ENCODE assay signal across 8 cellular contexts in the genomic region with DNA sequence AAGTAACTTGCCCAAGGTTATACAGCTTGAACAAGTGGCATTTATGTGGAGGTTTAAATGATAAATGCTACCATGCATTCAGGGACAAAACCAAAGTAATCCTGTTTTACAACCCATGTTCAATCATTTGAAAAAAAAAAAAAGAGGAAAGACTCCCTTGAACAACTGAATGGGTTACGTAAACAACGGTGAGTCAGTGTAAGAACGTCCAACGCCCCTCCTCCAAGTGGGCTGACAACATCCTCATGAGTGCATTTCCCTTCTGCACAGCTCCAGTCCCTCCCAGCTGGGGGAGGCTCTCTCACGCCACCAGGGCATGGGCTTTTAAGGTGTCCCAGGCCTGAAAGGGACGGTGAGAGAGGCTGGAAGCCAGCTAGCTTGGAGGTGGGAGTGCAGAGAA.
DNase-seq lines count a peak whose midpoint lies in the region; ATAC-seq, FAIRE-seq and TF ChIP-seq lines count a peak whose summit lies in the region.

No MANE protein-coding gene starts in this region.

- TF ChIP-seq CTCF in astrocyte (IDR thresholded peaks at IDR 0.05; ENCODE audit: insufficient read depth, low read depth, low read length), result no peak

- ATAC-seq in GM19023 (IDR thresholded peaks at IDR 0.05; ENCODE audit: unreplicated experiment), result no peak

- peaks cover 17% of the 10 kb centered on the region for H3K4me1 ChIP-seq in astrocyte (ENCODE audit: insufficient read depth, low read length)

- FAIRE-seq in HTR-8/SVneo (lab: Jason Lieb, UNC) (no peak), astrocyte (lab: Jason Lieb, UNC) (peak; percentile 68)

- no peaks in the 10 kb centered on the region for H3K9me3 ChIP-seq in astrocyte (ENCODE audit: insufficient read depth, low read depth, low read length)

- no peak overlapping the region for H2AFZ ChIP-seq in astrocyte (ENCODE audit: low read depth, low read length)

- peaks cover 45% of the 10 kb centered on the region for H3K4me1 Mint-ChIP-seq in T-helper 1 cell treated with Interleukin-12 subunit alpha and Interleukin-12 subunit beta and Interleukin-4 antibody, amounts not matched to agents 30 μg/mL and 1 μg/mL, for 36 hours (ENCODE audit: low read depth)
- H3K4me1 Mint-ChIP-seq in astrocyte (ENCODE audit: low read depth, unreplicated experiment), result peaks cover 44% of the 10 kb centered on the region

- peak overlapping the region; percentile 55 for H3K4me2 ChIP-seq in astrocyte (ENCODE audit: low read length)

- H4K20me1 ChIP-seq in astrocyte (ENCODE audit: insufficient read depth, low read length), result peaks cover 3% of the 10 kb centered on the region

- peak overlapping the region; percentile 76 for H3K27ac ChIP-seq in astrocyte (ENCODE audit: low read depth, low read length)

- H3K36me3 ChIP-seq in astrocyte (ENCODE audit: insufficient read depth, low read length), result peaks cover 4% of the 10 kb centered on the region

- H3K9me3 Mint-ChIP-seq in T-helper 1 cell treated with Interleukin-12 subunit alpha and Interleukin-12 subunit beta and Interleukin-4 antibody, amounts not matched to agents 30 μg/mL and 1 μg/mL, for 36 hours, result no peaks in the 10 kb centered on the region
- no peaks in the 10 kb centered on the region for H3K9me3 Mint-ChIP-seq in astrocyte (ENCODE audit: unreplicated experiment)

- H3K79me2 ChIP-seq in astrocyte (ENCODE audit: insufficient read depth, low read length), result no peaks in the 10 kb centered on the region

- peak overlapping the region; percentile 53 for H3K9ac ChIP-seq in astrocyte (ENCODE audit: low read length)

- no peaks in the 10 kb centered on the region for H3K27me3 Mint-ChIP-seq in T-helper 1 cell treated with Interleukin-12 subunit alpha and Interleukin-12 subunit beta and Interleukin-4 antibody, amounts not matched to agents 30 μg/mL and 1 μg/mL, for 36 hours (ENCODE audit: low read depth)
- H3K27me3 Mint-ChIP-seq in astrocyte (ENCODE audit: low read depth, unreplicated experiment), result no peaks in the 10 kb centered on the region

- DNase-seq in AG08396 (ENCODE audit: low spot score) (peak; percentile 91), HTR-8/SVneo (ENCODE audit: insufficient read length, low spot score) (peak; percentile 91), astrocyte (ENCODE audit: low read depth) (peak; percentile 98), iPS DF 19.7 (ENCODE audit: low read depth, low spot score) (peak; percentile 40), DMS114 treated with DMSO at 0.1 percent for 48 hours (lab: John Stamatoyannopoulos, UW; ENCODE audit: unreplicated experiment) (no peak)
- peak; percentile 52 to 60 for DNase-seq in stimulated activated CD4-positive, alpha-beta T cell treated with anti-CD3 and anti-CD28 coated beads, Interleukin-12 subunit alpha, Interleukin-12 subunit beta, amount 100 ng/mL, for 24 hours (ENCODE audit: low read depth in 2 of 2)

- peak overlapping the region; percentile 79 for H3K27ac Mint-ChIP-seq in T-helper 1 cell treated with Interleukin-12 subunit alpha and Interleukin-12 subunit beta and Interleukin-4 antibody, amounts not matched to agents 30 μg/mL and 1 μg/mL, for 36 hours
- peak overlapping the region; percentile 87 for H3K27ac Mint-ChIP-seq in astrocyte (ENCODE audit: unreplicated experiment)

- H3K4me3 Mint-ChIP-seq in T-helper 1 cell treated with Interleukin-12 subunit alpha and Interleukin-12 subunit beta and Interleukin-4 antibody, amounts not matched to agents 30 μg/mL and 1 μg/mL, for 36 hours, result no peak overlapping the region
- H3K4me3 Mint-ChIP-seq in astrocyte (ENCODE audit: unreplicated experiment), result peak overlapping the region; percentile 34

- no peaks in the 10 kb centered on the region for H3K27me3 ChIP-seq in astrocyte (ENCODE audit: insufficient read depth, low read length)

- H3K36me3 Mint-ChIP-seq in T-helper 1 cell treated with Interleukin-12 subunit alpha and Interleukin-12 subunit beta and Interleukin-4 antibody, amounts not matched to agents 30 μg/mL and 1 μg/mL, for 36 hours (ENCODE audit: low read depth), result peaks cover 40% of the 10 kb centered on the region
- H3K36me3 Mint-ChIP-seq in astrocyte (ENCODE audit: low read depth, unreplicated experiment), result peaks cover 8% of the 10 kb centered on the region

- peak overlapping the region; percentile 6 for H3K4me3 ChIP-seq in astrocyte (ENCODE audit: insufficient read depth, low read depth, low read length)
